In the genomic region with DNA sequence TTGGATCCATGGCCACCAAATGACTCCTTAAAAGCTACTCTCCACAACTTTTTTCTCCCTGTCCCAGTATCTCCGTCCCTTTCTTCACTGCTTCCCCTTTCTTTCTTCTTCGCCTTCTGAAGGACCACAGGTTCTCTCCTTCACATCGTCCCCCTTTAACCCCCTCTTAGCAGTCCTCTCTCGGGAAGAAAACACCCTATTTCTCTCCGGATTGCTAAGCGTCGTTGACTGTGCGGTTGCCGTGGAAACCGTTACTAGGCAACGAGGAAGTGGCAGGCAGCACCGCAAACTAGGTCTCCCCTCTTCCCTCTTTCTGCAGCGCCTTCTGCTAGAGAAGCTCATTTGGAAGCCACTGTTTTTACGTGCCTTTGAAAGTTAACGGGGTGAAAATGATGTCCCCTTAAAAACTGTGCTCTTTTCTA, we compare ENCODE assay signal across 8 cellular contexts. TPM values are rescaled to one million over a fixed set of nuclear protein-coding genes. Genes with fewer than 3 reads are reported as not detected.
DNase-seq lines count a peak whose midpoint lies in the region; ATAC-seq and TF ChIP-seq lines count a peak whose summit lies in the region.

A gene with protein sequence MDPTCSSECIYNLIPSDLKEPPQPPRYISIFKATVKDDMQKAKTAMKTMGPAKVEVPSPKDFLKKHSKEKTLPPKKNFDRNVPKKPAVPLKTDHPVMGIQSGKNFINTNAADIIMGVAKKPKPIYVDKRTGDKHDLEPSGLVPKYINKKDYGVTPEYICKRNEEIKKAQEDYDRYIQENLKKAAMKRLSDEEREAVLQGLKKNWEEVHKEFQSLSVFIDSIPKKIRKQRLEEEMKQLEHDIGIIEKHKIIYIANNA (minus strand): TSS at position 232 of the 422 bp plus-strand sequence. CDS start 222 bp downstream, at position 10.

- H2BK120ac ChIP-seq in mesendoderm (ENCODE audit: low read depth, low read length) = no peak within 1 kb of the TSS

- H3K4me3 ChIP-seq in HUES48 (ENCODE audit: low read depth, low read length) = peak within 1 kb of the TSS; percentile 74
- peak within 1 kb of the TSS; percentile 88 for H3K4me3 ChIP-seq in endodermal cell (ENCODE audit: low read length)
- H3K4me3 ChIP-seq in mesendoderm (ENCODE audit: low read length) = peak within 1 kb of the TSS; percentile 59

- 0 to 1% methylated on average over 4 to 15 of the region's 15 CpGs for WGBS in endodermal cell (ENCODE audit: insufficient coverage in 1 of 2, insufficient read length in 1 of 2), 2 experiments
- WGBS in mesendoderm (ENCODE audit: extremely low coverage, insufficient coverage, low lambda C conversion rate) = no CpG with 5 or more reads among the region's 15 CpGs

- no peaks in the 10 kb centered on the region for H3K9me3 ChIP-seq in HUES48 (ENCODE audit: control insufficient read depth, insufficient read depth, low read length)
- H3K9me3 ChIP-seq in endodermal cell (ENCODE audit: control insufficient read depth, low read length) = no peaks in the 10 kb centered on the region

- peak within 1 kb of the TSS; percentile 78 for H3K4me3 Mint-ChIP-seq in endodermal cell

- no peak within 1 kb of the TSS for H3K4ac ChIP-seq in mesendoderm (ENCODE audit: low read depth, low read length)

- peak within 1 kb of the TSS; percentile 97 for H3K27ac Mint-ChIP-seq in endodermal cell

- peak within 1 kb of the TSS; percentile 47 for H4K5ac ChIP-seq in mesendoderm (ENCODE audit: low read length)

- H3K4me2 ChIP-seq in mesendoderm (ENCODE audit: low read length) = peak within 1 kb of the TSS; percentile 91

- no peaks in the 10 kb centered on the region for H3K79me2 ChIP-seq in mesendoderm (ENCODE audit: control insufficient read depth, insufficient read depth, low read length)

- H3K9me3 Mint-ChIP-seq in endodermal cell = no peaks in the 10 kb centered on the region

- H3K18ac ChIP-seq in mesendoderm (ENCODE audit: low read length) = peak within 1 kb of the TSS; percentile 25

- peak within 1 kb of the TSS; percentile 74 for H2BK5ac ChIP-seq in mesendoderm (ENCODE audit: low read length)

- H3K27me3 ChIP-seq in HUES48 (ENCODE audit: control insufficient read depth, insufficient read depth, low read length) = no peaks in the 10 kb centered on the region
- no peaks in the 10 kb centered on the region for H3K27me3 ChIP-seq in endodermal cell (ENCODE audit: control insufficient read depth, insufficient read depth, low read length, poor library complexity, severe bottlenecking)
- no peaks in the 10 kb centered on the region for H3K27me3 ChIP-seq in mesendoderm (ENCODE audit: insufficient read depth, low read length, poor library complexity)

- peak within 1 kb of the TSS; percentile 96 for H3K27ac ChIP-seq in HUES48 (ENCODE audit: low read depth, low read length)
- H3K27ac ChIP-seq in endodermal cell (ENCODE audit: low read depth, low read length) = peak within 1 kb of the TSS; percentile 94
- peak within 1 kb of the TSS; percentile 58 for H3K27ac ChIP-seq in mesendoderm (ENCODE audit: low read depth, low read length)

- DNase-seq in COLO668 (lab: John Stamatoyannopoulos, UW; ENCODE audit: unreplicated experiment) = peak; percentile 88
- peak; percentile 91 for DNase-seq in NOMO-1 treated with DMSO at 0.1 percent for 48 hours (lab: John Stamatoyannopoulos, UW; ENCODE audit: unreplicated experiment)
- DNase-seq in activated CD8-positive, alpha-beta memory T cell treated with anti-CD3 and anti-CD28 coated beads, Interleukin-2, amount 50 U/mL, for 1 hour (ENCODE audit: extremely low read depth) = peak; percentile 91
- peak; percentile 96 for DNase-seq in endodermal cell
- DNase-seq in mesendoderm = peak; percentile 98
- DNase-seq in stimulated activated CD8-positive, alpha-beta memory T cell treated with anti-CD3 and anti-CD28 coated beads, Interleukin-12 subunit alpha, Interleukin-12 subunit beta, amount 100 ng/mL, for 24 hours (ENCODE audit: extremely low read depth) = peak; percentile 78

- H3K36me3 ChIP-seq in HUES48 (ENCODE audit: control insufficient read depth, insufficient read depth, low read length) = no peaks in the 10 kb centered on the region
- no peaks in the 10 kb centered on the region for H3K36me3 ChIP-seq in endodermal cell (ENCODE audit: control insufficient read depth, insufficient read depth, low read length)
- no peaks in the 10 kb centered on the region for H3K36me3 ChIP-seq in mesendoderm (ENCODE audit: control insufficient read depth, insufficient read depth, low read length)

- no peak for TF ChIP-seq CTCF in endodermal cell (conservative IDR thresholded peaks at IDR 0.05)

- peaks cover 2% of the 10 kb centered on the region for H3K4me1 Mint-ChIP-seq in endodermal cell

- peak; percentile 61 for ATAC-seq in GM21447 (IDR thresholded peaks at IDR 0.05; ENCODE audit: unreplicated experiment)

- peak within 1 kb of the TSS; percentile 91 for H3K9ac ChIP-seq in HUES48 (ENCODE audit: low read depth, low read length)
- peak within 1 kb of the TSS; percentile 71 for H3K9ac ChIP-seq in endodermal cell (ENCODE audit: extremely low read depth, low read length, poor library complexity, severe bottlenecking)
- peak within 1 kb of the TSS; percentile 88 for H3K9ac ChIP-seq in mesendoderm (ENCODE audit: low read length)

- H4K8ac ChIP-seq in mesendoderm (ENCODE audit: low read depth, low read length) = no peak within 1 kb of the TSS

- no peaks in the 10 kb centered on the region for H3K27me3 Mint-ChIP-seq in endodermal cell (ENCODE audit: insufficient read depth)

- peak within 1 kb of the TSS; percentile 96 for H3K56ac ChIP-seq in mesendoderm (ENCODE audit: low read length)

- H3K79me1 ChIP-seq in mesendoderm (ENCODE audit: low read length) = no peaks in the 10 kb centered on the region

- H3K23ac ChIP-seq in mesendoderm (ENCODE audit: low read length) = no peak within 1 kb of the TSS

- H2AK5ac ChIP-seq in mesendoderm (ENCODE audit: low read length) = no peak within 1 kb of the TSS

- no peaks in the 10 kb centered on the region for H3K36me3 Mint-ChIP-seq in endodermal cell (ENCODE audit: low read depth)

- H3K4me1 ChIP-seq in HUES48 (ENCODE audit: control insufficient read depth, insufficient read depth, low read length) (0 out of 2 replicates have a peak, but pooled peaks cover 2% of the 10 kb centered on the region), endodermal cell (ENCODE audit: control insufficient read depth, insufficient read depth, low read length) (no peaks in the 10 kb centered on the region), mesendoderm (ENCODE audit: control insufficient read depth, low read depth, low read length) (no peaks in the 10 kb centered on the region)

- H2BK15ac ChIP-seq in mesendoderm (replicated peaks; ENCODE audit: low read depth) = no peak within 1 kb of the TSS

RNA-seq across cellular contexts. Expression of the gene that starts here (rescaled TPM):
- total RNA-seq in endodermal cell = not detected
- polyA plus RNA-seq in endodermal cell (2013, experiment 1 of 2) = 3.1 TPM
- 1.4 TPM for polyA plus RNA-seq in endodermal cell (2013, experiment 2 of 2)
- not detected for polyA plus RNA-seq in mesendoderm (2013, experiment 1 of 2)
- polyA plus RNA-seq in mesendoderm (2013, experiment 2 of 2) = not detected

Comparison
In these comparisons a context has a peak if more than half of its experiments do, and no peak if none do; other contexts are left out.
1. Peak in every context shown above with its lines: DNase-seq, ATAC-seq, H3K4me3 ChIP-seq and H3K27ac ChIP-seq.